In genomic region chr3:112056451-112056929, GRCh38 we compare ENCODE assay signal across 12 cellular contexts. TPM values are rescaled to one million over a fixed set of nuclear protein-coding genes. Genes with fewer than 3 reads are reported as not detected.
A peak's percentile ranks its signal among the peaks of the same experiment; 100 is the strongest.
DNase-seq lines count a peak whose midpoint lies in the region; ATAC-seq, FAIRE-seq and TF ChIP-seq lines count a peak whose summit lies in the region.
"Had no signal": no experiment of that assay in that cellular context is flagged by ENCODE, and none has a peak within 500 bp of the region (broad histone marks: within the 10 kb centered on the region; RNA-seq: fewer than 3 reads in every experiment).

No MANE protein-coding gene starts in this region.

- H3K4me3 Mint-ChIP-seq in activated naive CD4-positive, alpha-beta T cell treated with anti-CD3 and anti-CD28 coated beads, Interleukin-2, amount 50 U/mL, for 24 hours: no peak overlapping the region

- ATAC-seq in HG02970 (IDR thresholded peaks at IDR 0.05; ENCODE audit: low FRiP score, unreplicated experiment): no peak
- ATAC-seq: body of pancreas, K562 had no signal

- peaks cover 2% of the 10 kb centered on the region for H3K36me3 Mint-ChIP-seq in activated naive CD4-positive, alpha-beta T cell treated with anti-CD3 and anti-CD28 coated beads, Interleukin-2, amount 50 U/mL, for 24 hours

- H3K27ac Mint-ChIP-seq in activated naive CD4-positive, alpha-beta T cell treated with anti-CD3 and anti-CD28 coated beads, Interleukin-2, amount 50 U/mL, for 24 hours: peak overlapping the region; percentile 56

- no peak for FAIRE-seq in GM12891 (lab: Jason Lieb, UNC)
- FAIRE-seq: GM18507, K562 had no signal

- DNase-seq in EH (ENCODE audit: low read depth): peak; percentile 79
- peak; percentile 60 for DNase-seq in HS-5 (ENCODE audit: low read depth)
- DNase-seq in kidney tubule cell (ENCODE audit: low spot score): peak; percentile 39
- DNase-seq in NOMO-1 (lab: John Stamatoyannopoulos, UW; ENCODE audit: unreplicated experiment in 2 of 2): no peak
- no peak for DNase-seq in GM12891 (ENCODE audit: insufficient read length, low spot score)
- DNase-seq: body of pancreas, islet precursor cell, NCI-H2171 had no signal

- no peaks in the 10 kb centered on the region for H3K9me3 Mint-ChIP-seq in activated naive CD4-positive, alpha-beta T cell treated with anti-CD3 and anti-CD28 coated beads, Interleukin-2, amount 50 U/mL, for 24 hours

- TF ChIP-seq POLR2A in GM12891 (IDR thresholded peaks at IDR 0.05; ENCODE audit: low read depth, low read length): no peak

- H3K27me3 Mint-ChIP-seq in activated naive CD4-positive, alpha-beta T cell treated with anti-CD3 and anti-CD28 coated beads, Interleukin-2, amount 50 U/mL, for 24 hours: no peaks in the 10 kb centered on the region

- H3K4me1 Mint-ChIP-seq in activated naive CD4-positive, alpha-beta T cell treated with anti-CD3 and anti-CD28 coated beads, Interleukin-2, amount 50 U/mL, for 24 hours: peaks cover 9% of the 10 kb centered on the region

TF ChIP-seq in GM12891, 5 proteins besides CTCF, POLR2A, EP300 and RAD21:
- TF ChIP-seq POLR2AphosphoS5 (IDR thresholded peaks at IDR 0.05; ENCODE audit: low read depth, low read length) (no peak), SPI1 (IDR thresholded peaks at IDR 0.05; ENCODE audit: low read depth, low read length) (no peak), TAF1 (IDR thresholded peaks at IDR 0.05; ENCODE audit: low read depth, low read length) (no peak), POU2F2 (IDR thresholded peaks at IDR 0.05; ENCODE audit: low read depth, low read length) (no peak), PAX5 (IDR thresholded peaks at IDR 0.05; ENCODE audit: insufficient read depth, low read length, severe bottlenecking) (no peak)
TF ChIP-seq in GM12891: peak in this region for 0.

RNA-seq across cellular contexts. Expression of gene TMPRSS7, which starts 22.0 kb away (rescaled TPM):
- not detected for polyA plus RNA-seq in GM12891 (2012; ENCODE audit: low read depth, missing spikeins)
- polyA plus RNA-seq: K562 had no signal

RNA-seq across cellular contexts. Expression of gene C3orf52, which starts 29.7 kb away (rescaled TPM):
- polyA plus RNA-seq in GM12891 (2012; ENCODE audit: low read depth, missing spikeins): 1.9 TPM

RNA-seq across cellular contexts. Expression of gene TAGLN3, which starts 57.8 kb away (rescaled TPM):
- 0.10 TPM for polyA plus RNA-seq in GM12891 (2012; ENCODE audit: low read depth, missing spikeins)

Comparison
In these comparisons a context has a peak if more than half of its experiments do, and no peak if none do; other contexts are left out.
1. DNase-seq: peak in EH (single experiment), HS-5 (single experiment) and kidney tubule cell (single experiment); none in NOMO-1 (0 of 2) and GM12891 (single experiment).